Comparison of ENCODE assay signal across 8 cellular contexts in the genomic region with DNA sequence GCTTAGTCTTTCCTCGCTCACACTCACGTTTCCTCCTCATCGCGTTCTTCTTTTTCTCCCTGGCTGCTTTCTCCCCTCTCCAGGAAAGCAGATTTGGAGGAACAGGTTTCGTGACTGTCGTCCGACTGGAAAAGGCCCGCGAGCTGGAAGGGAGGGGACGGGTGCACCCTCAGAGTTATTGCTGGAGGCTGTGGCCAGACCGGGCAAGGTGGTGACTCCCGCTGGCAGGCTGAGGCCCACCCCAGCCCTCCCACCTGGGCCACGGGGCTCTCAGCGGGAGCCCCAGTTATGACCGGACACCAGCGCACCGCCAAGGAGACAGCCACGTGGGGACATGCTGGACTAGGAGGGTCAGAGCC. TPM values are rescaled to one million over a fixed set of nuclear protein-coding genes. Genes with fewer than 3 reads are reported as not detected.
DNase-seq lines count a peak whose midpoint lies in the region; ATAC-seq and TF ChIP-seq lines count a peak whose summit lies in the region.
"Not testable (repeated sequence)": the region's sequence is repeated elsewhere in the genome, so short reads cannot be mapped to it uniquely, and the experiment has no call there.

No MANE protein-coding gene starts in this region.

- H3K4ac ChIP-seq in IMR-90 (ENCODE audit: low read depth, low read length); trophoblast cell (ENCODE audit: low read depth, low read length): not testable (repeated sequence)

- H3K27ac ChIP-seq in IMR-90 (ENCODE audit: insufficient read depth, low read length); trophoblast cell (ENCODE audit: low read depth, low read length); tibial artery: not testable (repeated sequence)
- peak overlapping the region; percentile 58 for H3K27ac ChIP-seq in lower lobe of right lung

- H3K9ac ChIP-seq in ES-I3 (ENCODE audit: low read depth, low read length): peak overlapping the region; percentile 74
- not testable (repeated sequence) for H3K9ac ChIP-seq in IMR-90 (ENCODE audit: low read depth, low read length); trophoblast cell (ENCODE audit: low read length)

- not testable (repeated sequence) for H3K18ac ChIP-seq in IMR-90 (ENCODE audit: low read depth, low read length); trophoblast cell (ENCODE audit: low read length)

- not testable (repeated sequence) for H2BK5ac ChIP-seq in IMR-90 (ENCODE audit: low read depth, low read length, poor library complexity, severe bottlenecking); trophoblast cell (ENCODE audit: low read depth, low read length, poor library complexity)

- in situ Hi-C loops in IMR-90 (cut with MboI; ENCODE audit: low sequenced_read_pairs): not testable (repeated sequence)

- H3K79me2 ChIP-seq in trophoblast cell (ENCODE audit: control insufficient read depth, insufficient read depth, low read length, poor library complexity): not testable (repeated sequence)

- H3K9me3 ChIP-seq in ES-I3 (ENCODE audit: control insufficient read depth, insufficient read depth, low read length); IMR-90 (ENCODE audit: control insufficient read depth, insufficient read depth, low read length); lower lobe of right lung; trophoblast cell (ENCODE audit: insufficient read depth, low read depth, low read length); tibial artery: not testable (repeated sequence)

- H3K4me1 ChIP-seq in ES-I3 (ENCODE audit: insufficient read depth, low read length); IMR-90 (ENCODE audit: control insufficient read depth, insufficient read depth, low read length); trophoblast cell (ENCODE audit: control insufficient read depth in 1 of 2, insufficient read depth in 2 of 2, low read length in 2 of 2): not testable (repeated sequence)
- H3K4me1 ChIP-seq in lower lobe of right lung (peaks cover 21% of the 10 kb centered on the region), tibial artery (peaks cover 0 to 21% (median 13%) of the 10 kb centered on the region in 4 donors)

- TF ChIP-seq RAD21 in IMR-90 (IDR thresholded peaks at IDR 0.05; ENCODE audit: low read length): not testable (repeated sequence)

- H3K14ac ChIP-seq in IMR-90 (replicated peaks; ENCODE audit: low read depth, low read length); trophoblast cell (ENCODE audit: low read length): not testable (repeated sequence)

- intact Hi-C loops in IMR-90 (cut with micrococcal nuclease); lower lobe of right lung (cut with DNase I); tibial artery (cut with DNase I; ENCODE audit: low total_unique reads): not testable (repeated sequence)

- not testable (repeated sequence) for H3K27ac Mint-ChIP-seq in activated CD8-positive, alpha-beta memory T cell treated with anti-CD3 and anti-CD28 coated beads, Interleukin-2, amount 10 ng/mL, durations not matched to agents 7 days and 5 days

- not testable (repeated sequence) for H3K23ac ChIP-seq in IMR-90 (ENCODE audit: low read depth, low read length); trophoblast cell (ENCODE audit: low read length)

- not testable (repeated sequence) for H4K8ac ChIP-seq in IMR-90 (ENCODE audit: low read depth in 2 of 2, low read length in 2 of 2); trophoblast cell (ENCODE audit: low read depth, low read length)

- ATAC-seq in IMR-90 (ENCODE audit: low read depth): not testable (repeated sequence)
- peak; percentile 25 for ATAC-seq in activated CD8-positive, alpha-beta memory T cell treated with anti-CD3 and anti-CD28 coated beads, Interleukin-2, amount 10 ng/mL, durations not matched to agents 7 days and 5 days
- peak; percentile 31 to 39 for ATAC-seq in lower lobe of right lung

- WGBS in IMR-90 (ENCODE audit: extremely low coverage in 2 of 2, insufficient read length in 1 of 2), 2 experiments: no CpG with 5 or more reads among the region's 18 CpGs
- no CpG with 5 or more reads among the region's 18 CpGs for WGBS in trophoblast cell (ENCODE audit: extremely low coverage, insufficient coverage, insufficient read length)

- not testable (repeated sequence) for H3K9me3 Mint-ChIP-seq in activated CD8-positive, alpha-beta memory T cell treated with anti-CD3 and anti-CD28 coated beads, Interleukin-2, amount 10 ng/mL, durations not matched to agents 7 days and 5 days (ENCODE audit: low read depth)

- not testable (repeated sequence) for H2BK12ac ChIP-seq in trophoblast cell (ENCODE audit: low read length)

- H2AK5ac ChIP-seq in IMR-90 (ENCODE audit: low read depth, low read length); trophoblast cell (ENCODE audit: low read length): not testable (repeated sequence)

- peaks cover 46% of the 10 kb centered on the region for H3K27me3 ChIP-seq in IMR-90 (ENCODE audit: control insufficient read depth, insufficient read depth, low read length)
- H3K27me3 ChIP-seq in lower lobe of right lung (ENCODE audit: low read depth): peaks cover 45% of the 10 kb centered on the region
- H3K27me3 ChIP-seq in trophoblast cell (ENCODE audit: insufficient read depth, low read length): peaks cover 10% of the 10 kb centered on the region
- H3K27me3 ChIP-seq in tibial artery: peaks cover 0 to 58% of the 10 kb centered on the region in 2 donors

- H4K91ac ChIP-seq in IMR-90 (ENCODE audit: insufficient read depth, low read depth, low read length); trophoblast cell (ENCODE audit: low read depth, low read length): not testable (repeated sequence)

- H4K20me1 ChIP-seq in IMR-90 (ENCODE audit: insufficient read depth, low read length): not testable (repeated sequence)

- peak overlapping the region; percentile 37 for H2AK9ac ChIP-seq in IMR-90 (replicated peaks; ENCODE audit: low read depth, low read length, poor library complexity)

- dilution Hi-C loops in IMR-90 (cut with HindIII; ENCODE audit: low sequenced_read_pairs, unreplicated experiment): not testable (repeated sequence)

- peaks cover 11% of the 10 kb centered on the region for H3K4me1 Mint-ChIP-seq in activated CD8-positive, alpha-beta memory T cell treated with anti-CD3 and anti-CD28 coated beads, Interleukin-2, amount 10 ng/mL, durations not matched to agents 7 days and 5 days

- H3K36me3 ChIP-seq in ES-I3 (ENCODE audit: insufficient read depth, low read length); IMR-90 (ENCODE audit: control insufficient read depth, insufficient read depth, low read length); lower lobe of right lung; trophoblast cell (ENCODE audit: control insufficient read depth in 1 of 2, insufficient read depth in 2 of 2, low read length in 2 of 2); tibial artery: not testable (repeated sequence)

- TF ChIP-seq POLR2A in IMR-90 (IDR thresholded peaks at IDR 0.05; ENCODE audit: low read depth, low read length): not testable (repeated sequence)

- H3K27me3 Mint-ChIP-seq in activated CD8-positive, alpha-beta memory T cell treated with anti-CD3 and anti-CD28 coated beads, Interleukin-2, amount 10 ng/mL, durations not matched to agents 7 days and 5 days: peaks cover 29% of the 10 kb centered on the region

- CTCF ChIA-PET in IMR-90 (lab: Yijun Ruan, JAX): interaction anchor here (2.0 kb wide), 1 partner anchor 203 kb away, joined by 5 read pairs; no protein-coding TSS in a partner anchor
- CTCF ChIA-PET in activated CD8-positive, alpha-beta memory T cell treated with anti-CD3 and anti-CD28 coated beads, Interleukin-2, amount 10 ng/mL, durations not matched to agents 7 days and 5 days (lab: Charles Lee): interaction anchor here (1.0 to 2.4 kb wide), 5 partner anchors 15 to 312 kb away, joined by 3 to 14 read pairs (median 6); no protein-coding TSS in a partner anchor

- DNase-seq in IMR-90; activated CD8-positive, alpha-beta memory T cell treated with anti-CD3 and anti-CD28 coated beads, Interleukin-2, amount 10 ng/mL, durations not matched to agents 7 days and 5 days; cardiac fibroblast (ENCODE audit: low read depth in 2 of 2); foreskin fibroblast; lower lobe of right lung; trophoblast cell; tibial artery: not testable (repeated sequence)

- H2BK20ac ChIP-seq in IMR-90 (ENCODE audit: low read depth, low read length): not testable (repeated sequence)

- H2AFZ ChIP-seq in IMR-90 (replicated peaks; ENCODE audit: low read length, poor library complexity) (peak overlapping the region; percentile 87), trophoblast cell (ENCODE audit: insufficient read depth, low read length, poor library complexity) (peak overlapping the region; percentile 67)

- H2BK120ac ChIP-seq in IMR-90 (ENCODE audit: low read depth, low read length); trophoblast cell (ENCODE audit: insufficient read depth, low read length, poor library complexity): not testable (repeated sequence)

- not testable (repeated sequence) for H3K79me1 ChIP-seq in IMR-90 (ENCODE audit: low read depth in 1 of 2, low read length in 2 of 2); trophoblast cell (ENCODE audit: low read length)

- H2BK15ac ChIP-seq in IMR-90 (ENCODE audit: low read depth, low read length): not testable (repeated sequence)

- not testable (repeated sequence) for H3K4me3 ChIP-seq in IMR-90 (ENCODE audit: insufficient read depth, low read depth, low read length)
- H3K4me3 ChIP-seq in cardiac fibroblast (replicated peaks in 1 of 2; ENCODE audit: low read depth in 2 of 2, low read length in 2 of 2) (peak overlapping the region; percentile 67 to 68), foreskin fibroblast (ENCODE audit: low read depth in 1 of 2, low read length in 2 of 2) (peak overlapping the region; percentile 42 to 60), lower lobe of right lung (peak overlapping the region; percentile 62), trophoblast cell (ENCODE audit: low read depth, low read length) (peak overlapping the region; percentile 62), tibial artery (peak overlapping the region; percentile 48 to 58)

- H3K4me3 Mint-ChIP-seq in activated CD8-positive, alpha-beta memory T cell treated with anti-CD3 and anti-CD28 coated beads, Interleukin-2, amount 10 ng/mL, durations not matched to agents 7 days and 5 days: peak overlapping the region; percentile 62

- POLR2A ChIA-PET in IMR-90 (lab: Charles Lee; ENCODE audit: unreplicated experiment): not testable (repeated sequence)

- not testable (repeated sequence) for H3K9me1 ChIP-seq in IMR-90 (ENCODE audit: insufficient read depth, low read length)

- not testable (repeated sequence) for BruUV-seq in IMR-90 (replicated peaks; lab: Mats Ljungman, UMichigan)

- not testable (repeated sequence) for H3K36me3 Mint-ChIP-seq in activated CD8-positive, alpha-beta memory T cell treated with anti-CD3 and anti-CD28 coated beads, Interleukin-2, amount 10 ng/mL, durations not matched to agents 7 days and 5 days

- H3K4me2 ChIP-seq in IMR-90 (ENCODE audit: low read depth, low read length): peak overlapping the region; percentile 92
- peak overlapping the region; percentile 77 for H3K4me2 ChIP-seq in trophoblast cell (ENCODE audit: low read length)

- H4K5ac ChIP-seq in IMR-90 (ENCODE audit: low read depth, low read length): not testable (repeated sequence)

- H4K12ac ChIP-seq in trophoblast cell (ENCODE audit: low read depth, low read length): not testable (repeated sequence)

- TF ChIP-seq CTCF in IMR-90 (conservative IDR thresholded peaks at IDR 0.05; ENCODE audit: low read depth, low read length); cardiac fibroblast (IDR thresholded peaks at IDR 0.05; ENCODE audit: low read depth, low read length); foreskin fibroblast (IDR thresholded peaks at IDR 0.05; ENCODE audit: low read depth, low read length); lower lobe of right lung (IDR thresholded peaks at IDR 0.05); tibial artery (IDR thresholded peaks at IDR 0.05): not testable (repeated sequence)

- H3K56ac ChIP-seq in IMR-90 (ENCODE audit: extremely low read depth, insufficient read depth, low read length): not testable (repeated sequence)

RNA-seq across cellular contexts. Expression of gene LAMP3, which starts 17.0 kb away (rescaled TPM):
- under 0.01 TPM in 1 of 2 replicates, not detected in the other for total RNA-seq in IMR-90 (2012; rRNA removed)
- polyA plus RNA-seq in IMR-90 (2012; rRNA removed): 0.02 and 0.03 TPM in 2 replicates
- polyA plus RNA-seq in IMR-90 (2012; cell fraction: cytosol; rRNA removed): 0.01 TPM in 2 replicates
- 0.09 TPM in 1 of 2 replicates, not detected in the other for polyA plus RNA-seq in IMR-90 (2012; cell fraction: nucleus; rRNA removed; ENCODE audit: low replicate concordance)
- 10 to 100 TPM; 10.6 to 21.5 TPM for total RNA-seq in activated CD8-positive, alpha-beta memory T cell treated with anti-CD3 and anti-CD28 coated beads, Interleukin-2, amount 10 ng/mL, durations not matched to agents 7 days and 5 days
- total RNA-seq in lower lobe of right lung: 285 TPM
- 1.2 TPM in 2 replicates for polyA plus RNA-seq in trophoblast cell (2013)

Comparison
In these comparisons a context has a peak if more than half of its experiments do, and no peak if none do; other contexts are left out.
1. RNA of gene LAMP3, which starts 17.0 kb away (total RNA-seq): 285 TPM in lower lobe of right lung (single experiment); 10.6 to 21.5 TPM in activated CD8-positive, alpha-beta memory T cell treated with anti-CD3 and anti-CD28 coated beads, Interleukin-2, amount 10 ng/mL, durations not matched to agents 7 days and 5 days and under 0.01 TPM in IMR-90; every median in the first group is over 10 times any median in the second.